In genomic region chr11:122983438-122984185, GRCh38 we compare ENCODE assay signal across 8 cellular contexts. TPM values are rescaled to one million over a fixed set of nuclear protein-coding genes. Genes with fewer than 3 reads are reported as not detected.
DNase-seq lines count a peak whose midpoint lies in the region; ATAC-seq and TF ChIP-seq lines count a peak whose summit lies in the region.

No MANE protein-coding gene starts in this region.

- H3K4me1 ChIP-seq in SJSA1 (replicated peaks) (no peaks in the 10 kb centered on the region), sigmoid colon (peaks cover 0 to 28% (median 19%) of the 10 kb centered on the region in 4 donors)

- H3K27ac ChIP-seq in SJSA1 (no peak overlapping the region), sigmoid colon (no peak overlapping the region)

- WGBS in sigmoid colon, 2 donors, result 11 to 19% methylated on average over 26 of the region's 26 CpGs

- H3K4me3 ChIP-seq in SJSA1, result peak overlapping the region; percentile 39
- peak overlapping the region; percentile 60 for H3K4me3 ChIP-seq in fibroblast of pulmonary artery (replicated peaks; ENCODE audit: low read depth, low read length)
- peak overlapping the region in 3 of 4 donors; percentile 49 to 62 (median 52) for H3K4me3 ChIP-seq in sigmoid colon

- no peak for TF ChIP-seq EP300 in sigmoid colon (IDR thresholded peaks at IDR 0.05)

- H3K36me3 ChIP-seq in SJSA1 (no peaks in the 10 kb centered on the region), sigmoid colon (no peaks in the 10 kb centered on the region)

- ATAC-seq in GM18498 (IDR thresholded peaks at IDR 0.05; ENCODE audit: unreplicated experiment), result peak; percentile 8
- no peak for ATAC-seq in HG03175 (IDR thresholded peaks at IDR 0.05; ENCODE audit: unreplicated experiment)

- no peak for TF ChIP-seq POLR2A in sigmoid colon (IDR thresholded peaks at IDR 0.05)

- DNase-seq in SJSA1 (ENCODE audit: low read depth in 1 of 2, low spot score in 2 of 2) (no peak), fibroblast of pulmonary artery (ENCODE audit: low read depth) (no peak), sigmoid colon (no peak), epidermal melanocyte (ENCODE audit: insufficient read length, low spot score) (no peak), HuH-7.5 (ENCODE audit: low spot score) (no peak), nucleus accumbens (lab: John Stamatoyannopoulos, UW) (no peak)

- no peak for TF ChIP-seq CTCF in fibroblast of pulmonary artery (IDR thresholded peaks at IDR 0.05; ENCODE audit: low read length, missing control alignments)
- TF ChIP-seq CTCF in sigmoid colon (IDR thresholded peaks at IDR 0.05), result no peak

- H3K9me3 ChIP-seq in SJSA1 (replicated peaks) (no peaks in the 10 kb centered on the region), sigmoid colon (no peaks in the 10 kb centered on the region)

- intact Hi-C loops in sigmoid colon (cut with DNase I), result no loop called here

- H3K27me3 ChIP-seq in SJSA1 (replicated peaks), result peaks cover 25% of the 10 kb centered on the region
- peaks cover 48 to 86% (median 84%) of the 10 kb centered on the region in 3 donors for H3K27me3 ChIP-seq in sigmoid colon

RNA-seq across cellular contexts. Expression of gene BSX, which starts 2.0 kb away (rescaled TPM):
- total RNA-seq in SJSA1 (2014; rRNA removed; shearing (Covaris generic)), result not detected in 2 replicates
- not detected for total RNA-seq in sigmoid colon
- not detected for polyA plus RNA-seq in sigmoid colon
